17 cellular contexts compared by ENCODE assay signal in the genomic region with DNA sequence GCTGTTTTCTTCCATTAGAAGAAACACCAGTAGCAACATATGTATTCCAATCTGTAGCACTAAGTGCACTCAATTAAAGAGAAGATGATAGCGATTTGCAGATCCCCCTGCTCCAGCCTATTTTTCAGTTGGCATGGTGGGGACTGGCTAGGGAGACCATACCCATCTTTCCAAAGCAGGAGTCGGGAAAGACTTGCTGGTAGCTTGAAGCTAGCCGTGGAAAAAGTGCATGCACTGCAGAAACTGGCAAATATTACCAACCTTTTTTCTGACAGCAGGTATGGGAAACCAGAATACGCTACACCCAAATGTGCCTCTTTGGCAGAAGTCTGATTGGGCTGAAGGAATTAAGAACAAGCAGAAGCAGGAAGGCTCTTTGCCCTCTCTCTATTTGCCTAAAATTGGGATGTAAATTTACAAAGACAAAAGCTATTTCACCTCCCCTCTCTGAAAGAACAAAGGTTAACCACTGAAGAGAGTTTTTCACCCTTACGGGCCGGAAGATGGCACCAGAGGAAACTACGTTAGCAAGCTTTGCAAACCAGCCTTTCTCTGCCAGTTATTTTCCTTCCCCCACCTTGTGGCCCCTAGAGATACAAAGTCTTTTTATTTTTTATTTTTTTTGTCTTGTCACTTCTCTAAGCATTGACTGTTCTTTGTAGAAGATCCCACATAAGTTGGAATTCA.
DNase-seq lines count a peak whose midpoint lies in the region; ATAC-seq and TF ChIP-seq lines count a peak whose summit lies in the region.
"Had no signal": no experiment of that assay in that cellular context is flagged by ENCODE, and none has a peak within 500 bp of the region (broad histone marks: within the 10 kb centered on the region; RNA-seq: fewer than 3 reads in every experiment).

No MANE protein-coding gene starts in this region.

- no peaks in the 10 kb centered on the region for H3K36me3 ChIP-seq in MM.1S (replicated peaks; ENCODE audit: insufficient read depth, low read length)

- H3K79me2 ChIP-seq in MM.1S (ENCODE audit: low read length), result no peaks in the 10 kb centered on the region

- H3K4me3 Mint-ChIP-seq in brain, result no peak overlapping the region
- no peak overlapping the region for H3K4me3 Mint-ChIP-seq in nephron progenitor cell
- H3K4me3 Mint-ChIP-seq: activated naive CD4-positive, alpha-beta T cell treated with anti-CD3 and anti-CD28 coated beads for 36 hours; nephron had no signal

- peak overlapping the region in 1 of 5 experiments; percentile 81 for H3K27ac Mint-ChIP-seq in brain
- H3K27ac Mint-ChIP-seq in nephron progenitor cell, result no peak overlapping the region
- H3K27ac Mint-ChIP-seq: activated naive CD4-positive, alpha-beta T cell treated with anti-CD3 and anti-CD28 coated beads for 36 hours; nephron had no signal

- no peak overlapping the region for H3K4me3 ChIP-seq in MM.1S (ENCODE audit: low read length)
- H3K4me3 ChIP-seq: body of pancreas, lung, PC-9 had no signal

- ATAC-seq in HG03439 (IDR thresholded peaks at IDR 0.05; ENCODE audit: unreplicated experiment) (no peak), GM18870 (IDR thresholded peaks at IDR 0.05; ENCODE audit: unreplicated experiment) (no peak)
- ATAC-seq: activated CD4-positive, CD25-positive, alpha-beta regulatory T cell treated with anti-CD3 and anti-CD28 coated beads, Interleukin-2, amount 50 U/mL, for 24 hours; body of pancreas had no signal

- H3K9me3 ChIP-seq in MM.1S (replicated peaks; ENCODE audit: insufficient read depth, low read length), result no peaks in the 10 kb centered on the region
- H3K9me3 ChIP-seq: body of pancreas had no signal

- no peaks in the 10 kb centered on the region for H3K4me1 ChIP-seq in MM.1S (ENCODE audit: low read length)
- H3K4me1 ChIP-seq: body of pancreas had no signal

- H3K27me3 ChIP-seq in MM.1S (replicated peaks; ENCODE audit: insufficient read depth, low read length), result no peaks in the 10 kb centered on the region
- H3K27me3 ChIP-seq: body of pancreas had no signal

- no peaks in the 10 kb centered on the region for H3K9me2 ChIP-seq in MM.1S (replicated peaks; ENCODE audit: insufficient read depth, low read length)

- peaks cover 18% of the 10 kb centered on the region for H3K4me1 Mint-ChIP-seq in brain
- H3K4me1 Mint-ChIP-seq in nephron progenitor cell, result no peaks in the 10 kb centered on the region
- H3K4me1 Mint-ChIP-seq: nephron had no signal

- no peak overlapping the region for H3K27ac ChIP-seq in MM.1S (ENCODE audit: low read length)
- H3K27ac ChIP-seq: body of pancreas, PC-9 had no signal

- H3K36me3 Mint-ChIP-seq in brain (peaks cover 13% of the 10 kb centered on the region), nephron progenitor cell (ENCODE audit: low read depth) (no peaks in the 10 kb centered on the region)

- H3K27me3 Mint-ChIP-seq in brain (peaks cover 2% of the 10 kb centered on the region), nephron progenitor cell (ENCODE audit: low read depth, poor library complexity) (no peaks in the 10 kb centered on the region)

- H4K20me1 ChIP-seq in MM.1S (ENCODE audit: insufficient read depth, low read length), result no peaks in the 10 kb centered on the region

- H3K4me2 ChIP-seq in MM.1S (ENCODE audit: low read depth, low read length), result peak overlapping the region; percentile 45
- H3K4me2 ChIP-seq: PC-9 had no signal

- peak overlapping the region; percentile 43; the same call in 1 of the 2 replicates for H2AFZ ChIP-seq in MM.1S (ENCODE audit: low read length)
- H2AFZ ChIP-seq: PC-9 had no signal

- TF ChIP-seq CTCF in GM12872 (IDR thresholded peaks at IDR 0.05; ENCODE audit: insufficient read depth, low read depth, low read length) (peak; percentile 26; the same call in 1 of the 3 replicates), MM.1S (IDR thresholded peaks at IDR 0.05; ENCODE audit: low read length) (no peak), brain (conservative IDR thresholded peaks at IDR 0.05) (peak; percentile 16 to 57), nephron progenitor cell (IDR thresholded peaks at IDR 0.05) (peak; percentile 22)

- DNase-seq in MM.1S (no peak), nephron progenitor cell (no peak), COLO668 (lab: John Stamatoyannopoulos, UW; ENCODE audit: unreplicated experiment) (no peak), NCI-H1930 (lab: John Stamatoyannopoulos, UW) (no peak)
- DNase-seq: activated CD8-positive, alpha-beta memory T cell treated with anti-CD3 and anti-CD28 coated beads, Interleukin-2, amount 50 U/mL, for 48 hours; activated naive CD4-positive, alpha-beta T cell treated with anti-CD3 and anti-CD28 coated beads for 36 hours; body of pancreas; EL; NCI-H1092 treated with DMSO at 0.1 percent for 48 hours; PC-9 had no signal

- H3K9me3 Mint-ChIP-seq in brain, result peaks cover 8 to 28% (median 21%) of the 10 kb centered on the region in 5 experiments
- H3K9me3 Mint-ChIP-seq in nephron progenitor cell, result peaks cover 18% of the 10 kb centered on the region
- H3K9me3 Mint-ChIP-seq: activated naive CD4-positive, alpha-beta T cell treated with anti-CD3 and anti-CD28 coated beads for 36 hours had no signal

- no peak overlapping the region for H3K9ac ChIP-seq in MM.1S (ENCODE audit: low read length)

- H3F3A ChIP-seq in MM.1S (ENCODE audit: insufficient read depth, low read length), result no peaks in the 10 kb centered on the region
